In genomic region chr22:39302431-39302960, GRCh38 we compare ENCODE assay signal across 21 cellular contexts.
"Had no signal": no experiment of that assay in that cellular context is flagged by ENCODE, and none has a peak within 500 bp of the region (broad histone marks: within the 10 kb centered on the region; RNA-seq: fewer than 3 reads in every experiment).

No MANE protein-coding gene starts in this region.

- ATAC-seq: gastroesophageal sphincter, lower lobe of right lung, natural killer cell, pancreas, right cardiac atrium had no signal

- H3K27ac ChIP-seq: coronary artery, epithelial cell of prostate, esophagus muscularis mucosa, gastroesophageal sphincter, lower lobe of right lung, pancreas had no signal

- H3K4me2 ChIP-seq: smooth muscle cell had no signal

- H3K27ac Mint-ChIP-seq: memory B cell, mesothelial cell of epicardium, natural killer cell, progenitor cell of endocrine pancreas, type B pancreatic cell had no signal

- H3K9me3 Mint-ChIP-seq: memory B cell, mesothelial cell of epicardium, natural killer cell, neural crest cell, type B pancreatic cell had no signal

- H3K4me3 Mint-ChIP-seq: memory B cell, mesothelial cell of epicardium, natural killer cell, neural crest cell, type B pancreatic cell had no signal

- H3K36me3 Mint-ChIP-seq: memory B cell, mesothelial cell of epicardium, natural killer cell had no signal

- FAIRE-seq: endometrium, pancreas had no signal

- H3K36me3 ChIP-seq: esophagus muscularis mucosa, gastroesophageal sphincter, lower lobe of right lung, pancreas had no signal

- H3K27me3 ChIP-seq: gastroesophageal sphincter, pancreas had no signal

- H3K4me3 ChIP-seq: coronary artery, dorsolateral prefrontal cortex, esophagus muscularis mucosa, gastroesophageal sphincter, lower lobe of right lung, pancreas, smooth muscle cell had no signal

- H3K9me3 ChIP-seq: esophagus muscularis mucosa, gastroesophageal sphincter, lower lobe of right lung, pancreas had no signal

- DNase-seq: dorsolateral prefrontal cortex; effector memory CD4-positive, alpha-beta T cell; glutamatergic neuron; lower lobe of right lung; natural killer cell; nucleus accumbens; pancreas; stimulated activated CD4-positive, alpha-beta T cell treated with anti-CD3 and anti-CD28 coated beads, Interleukin-2, amount 100 ng/mL, for 48 hours; stimulated activated naive CD4-positive, alpha-beta T cell treated with Interleukin-2 at 50 U/mL for 16 hours had no signal

- H3K27me3 Mint-ChIP-seq: memory B cell, type B pancreatic cell had no signal
